ENCODE assay signal across 20 cellular contexts in genomic region chr5:176151286-176151685, GRCh38.
DNase-seq lines count a peak whose midpoint lies in the region; TF ChIP-seq lines count a peak whose summit lies in the region.
"Had no signal": no experiment of that assay in that cellular context is flagged by ENCODE, and none has a peak within 500 bp of the region (broad histone marks: within the 10 kb centered on the region; RNA-seq: fewer than 3 reads in every experiment).

No MANE protein-coding gene starts in this region.

- no peaks in the 10 kb centered on the region for H3K9me3 Mint-ChIP-seq in Calu3 (ENCODE audit: low read depth, unreplicated experiment)
- H3K9me3 Mint-ChIP-seq: activated naive CD8-positive, alpha-beta T cell treated with anti-CD3 and anti-CD28 coated beads, Interleukin-2, amount 50 U/mL, for 24 hours; activated T-helper 2 cell treated with anti-CD3 and anti-CD28 coated beads, Interferon-gamma antibody, Interleukin-2, Interleukin-4, amounts not matched to agents 10 μg/mL and 5 μg/mL and 100 μg/mL, durations not matched to agents 14 hours and 24 hours and 36 hours had no signal

- in situ Hi-C loops in astrocyte of the spinal cord (cut with HindIII; ENCODE audit: low sequenced_read_pairs) = no loop called here

- H3K4me3 ChIP-seq in astrocyte of the spinal cord (ENCODE audit: low read depth, low read length) (no peak overlapping the region), kidney epithelial cell (ENCODE audit: low read depth, low read length) (no peak overlapping the region), lower leg skin (ENCODE audit: low read depth, poor library complexity, severe bottlenecking) (no peak overlapping the region)
- H3K4me3 ChIP-seq: BLaER1 treated with 17β-estradiol and CSF1 and Interleukin-3, amounts not matched to agents 10 nM and 100 nM; esophagus muscularis mucosa; heart right ventricle had no signal

- no peak overlapping the region for H3K4me3 Mint-ChIP-seq in Calu3 (ENCODE audit: low read depth, unreplicated experiment)
- H3K4me3 Mint-ChIP-seq: activated naive CD8-positive, alpha-beta T cell treated with anti-CD3 and anti-CD28 coated beads, Interleukin-2, amount 50 U/mL, for 24 hours had no signal

- no peak for TF ChIP-seq POLR2A in lower leg skin (IDR thresholded peaks at IDR 0.05)

- H3K36me3 ChIP-seq in kidney epithelial cell (ENCODE audit: control insufficient read depth, insufficient read depth, low read length) = no peaks in the 10 kb centered on the region
- H3K36me3 ChIP-seq: BLaER1 treated with 17β-estradiol and CSF1 and Interleukin-3, amounts not matched to agents 10 nM and 100 nM; esophagus muscularis mucosa; heart right ventricle had no signal

- intact Hi-C loops in Calu3 (cut with micrococcal nuclease; ENCODE audit: unreplicated experiment) (no loop called here), lower leg skin (cut with DNase I; ENCODE audit: low total_unique reads) (no loop called here)

- CTCF ChIA-PET in Calu3 (lab: Charles Lee) = no interaction called here

- H3K27ac Mint-ChIP-seq in Calu3 (ENCODE audit: unreplicated experiment) = no peak overlapping the region
- H3K27ac Mint-ChIP-seq: activated naive CD8-positive, alpha-beta T cell treated with anti-CD3 and anti-CD28 coated beads, Interleukin-2, amount 50 U/mL, for 24 hours; activated T-helper 2 cell treated with anti-CD3 and anti-CD28 coated beads, Interferon-gamma antibody, Interleukin-2, Interleukin-4, amounts not matched to agents 10 μg/mL and 5 μg/mL and 100 μg/mL, durations not matched to agents 14 hours and 24 hours and 36 hours had no signal

- H3K36me3 Mint-ChIP-seq in Calu3 (ENCODE audit: insufficient read depth, unreplicated experiment) = no peaks in the 10 kb centered on the region

- TF ChIP-seq CTCF in astrocyte of the spinal cord (IDR thresholded peaks at IDR 0.05; ENCODE audit: low read depth, low read length) (no peak), kidney epithelial cell (IDR thresholded peaks at IDR 0.05; ENCODE audit: insufficient read depth, low read length, poor library complexity, severe bottlenecking) (no peak), Calu3 (IDR thresholded peaks at IDR 0.05; ENCODE audit: unreplicated experiment) (no peak), lower leg skin (IDR thresholded peaks at IDR 0.05) (no peak)

- no peaks in the 10 kb centered on the region for H3K4me1 Mint-ChIP-seq in Calu3 (ENCODE audit: low read depth, unreplicated experiment)
- H3K4me1 Mint-ChIP-seq: activated naive CD8-positive, alpha-beta T cell treated with anti-CD3 and anti-CD28 coated beads, Interleukin-2, amount 50 U/mL, for 24 hours had no signal

- WGBS in lower leg skin, 2 donors = 81 to 85% methylated on average over 9 of the region's 9 CpGs

- peaks cover 60% of the 10 kb centered on the region for H3K27me3 Mint-ChIP-seq in Calu3 (ENCODE audit: unreplicated experiment)

- DNase-seq in NCI-H524 (lab: John Stamatoyannopoulos, UW) (peak; percentile 40 to 64), NCI-H524 treated with DMSO at 0.1 percent for 48 hours (lab: John Stamatoyannopoulos, UW) (no peak), astrocyte of the spinal cord (ENCODE audit: low read depth, low spot score) (peak; percentile 64), kidney epithelial cell (ENCODE audit: low read depth) (peak; percentile 21), cerebellum (ENCODE audit: low spot score) (no peak), GM19238 (ENCODE audit: insufficient read length, low spot score) (no peak), Calu3 (no peak), lower leg skin (ENCODE audit: low spot score in 2 of 2) (no peak)
- DNase-seq: activated CD4-positive, alpha-beta T cell treated with anti-CD3 and anti-CD28 coated beads for 4 hours; activated naive CD8-positive, alpha-beta T cell treated with anti-CD3 and anti-CD28 coated beads, Interleukin-2, amount 50 U/mL, for 24 hours; caudate nucleus; effector CD8-positive, alpha-beta T cell; H7; heart right ventricle; NCI-H345; RPMI8226; stimulated activated CD4-positive, alpha-beta T cell treated with anti-CD3 and anti-CD28 coated beads, Interleukin-4, amount 100 ng/mL, for 1 hour had no signal

- no TSS peak for BruUV-seq in Calu3 (replicated peaks; lab: Mats Ljungman, UMichigan)

- H3K27me3 ChIP-seq in kidney epithelial cell (ENCODE audit: control insufficient read depth, insufficient read depth, low read length) = no peaks in the 10 kb centered on the region
- H3K27me3 ChIP-seq: BLaER1 treated with 17β-estradiol and CSF1 and Interleukin-3, amounts not matched to agents 10 nM and 100 nM; esophagus muscularis mucosa had no signal

Comparison
In these comparisons a context has a peak if more than half of its experiments do, and no peak if none do; other contexts are left out.
1. DNase-seq: peak in NCI-H524 (2 of 2), astrocyte of the spinal cord (single experiment) and kidney epithelial cell (single experiment); none in NCI-H524 treated with DMSO at 0.1 percent for 48 hours (single experiment), cerebellum (single experiment), GM19238 (single experiment), Calu3 (single experiment) and lower leg skin (0 of 2).